Comparison of ENCODE assay signal across 1 cellular context in the genomic region with DNA sequence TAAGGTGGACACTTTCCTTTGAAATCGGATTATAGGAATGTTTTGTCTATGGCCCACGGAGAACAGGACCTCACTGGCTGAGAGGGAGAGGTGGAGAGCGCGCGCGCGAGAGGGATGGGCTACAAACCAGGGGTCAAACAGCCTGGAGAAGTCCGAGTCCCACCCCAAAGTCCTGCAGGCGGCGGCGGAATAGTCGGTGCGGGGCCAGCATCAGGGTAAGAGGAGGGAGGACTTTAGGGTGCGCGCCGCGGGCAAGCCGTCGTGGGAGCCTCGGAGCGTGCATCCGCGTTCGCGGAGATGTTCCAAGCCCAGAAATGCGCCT.
TF ChIP-seq lines count a peak whose summit lies in the region.

No MANE protein-coding gene starts in this region.

TF ChIP-seq in H1, 55 proteins besides CTCF, POLR2A, EP300 and RAD21:
- TF ChIP-seq SAP30 (IDR thresholded peaks at IDR 0.05; ENCODE audit: insufficient read depth, insufficient replicate concordance, low read length) (no peak), MAFK (IDR thresholded peaks at IDR 0.05; ENCODE audit: low read depth, low read length) (no peak), CBX8 (IDR thresholded peaks at IDR 0.05; ENCODE audit: borderline replicate concordance, low read depth, low read length) (peak; percentile 84; the same call in 1 of the 2 replicates), KDM5A (IDR thresholded peaks at IDR 0.05; ENCODE audit: low read length) (no peak), YY1 (IDR thresholded peaks at IDR 0.05; ENCODE audit: low read depth, low read length) (no peak), CEBPB (IDR thresholded peaks at IDR 0.05; ENCODE audit: low read depth, low read length) (no peak), RNF2 (IDR thresholded peaks at IDR 0.05; ENCODE audit: borderline replicate concordance, low read depth, low read length, missing control alignments, poor library complexity, severe bottlenecking) (peak; percentile 6), SUZ12 (IDR thresholded peaks at IDR 0.05; ENCODE audit: low read length) (no peak)
